ENCODE assay signal across 14 cellular contexts in the genomic region with DNA sequence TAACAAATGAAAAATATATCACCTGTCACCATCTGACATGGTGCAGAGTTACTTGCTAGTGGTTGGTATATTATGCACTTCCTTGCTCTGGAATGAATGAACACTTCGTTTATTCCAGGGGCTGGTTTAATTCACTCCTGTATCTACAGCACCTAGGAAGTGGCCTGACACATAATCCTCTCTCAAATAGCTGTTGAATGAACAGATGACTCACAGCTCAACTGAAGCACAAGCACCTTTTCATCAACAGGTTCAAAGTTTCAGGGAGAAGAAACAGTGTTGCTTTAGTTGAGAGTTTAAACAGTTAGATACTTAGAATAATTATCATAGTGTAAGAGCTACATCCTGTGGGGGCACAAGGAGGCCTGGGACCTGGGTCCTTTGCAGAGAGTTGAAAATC.
"Had no signal": no experiment of that assay in that cellular context is flagged by ENCODE, and none has a peak within 500 bp of the region (broad histone marks: within the 10 kb centered on the region; RNA-seq: fewer than 3 reads in every experiment).

No MANE protein-coding gene starts in this region.

- H3K27me3 Mint-ChIP-seq: activated naive CD8-positive, alpha-beta T cell treated with anti-CD3 and anti-CD28 coated beads, Interleukin-2, amount 10 ng/mL, durations not matched to agents 7 days and 5 days had no signal

- ATAC-seq: lower lobe of right lung had no signal

- FAIRE-seq: endothelial cell of umbilical vein had no signal

- H3K36me3 Mint-ChIP-seq: activated naive CD8-positive, alpha-beta T cell treated with anti-CD3 and anti-CD28 coated beads, Interleukin-2, amount 10 ng/mL, durations not matched to agents 7 days and 5 days had no signal

- DNase-seq: activated CD4-positive, alpha-beta T cell treated with anti-CD3 and anti-CD28 coated beads, Interleukin-2, amount 50 U/mL, for 1 hour; activated CD8-positive, alpha-beta memory T cell treated with anti-CD3 and anti-CD28 coated beads for 24 hours; activated naive CD8-positive, alpha-beta T cell treated with anti-CD3 and anti-CD28 coated beads, Interleukin-2, amount 10 ng/mL, durations not matched to agents 7 days and 5 days; brain microvascular endothelial cell; cortex of kidney; effector CD4-positive, alpha-beta T cell; foreskin fibroblast; lower lobe of right lung; midbrain; ovary; stimulated activated CD4-positive, alpha-beta T cell treated with anti-CD3 and anti-CD28 coated beads, Interleukin-4, amount 100 ng/mL, for 1 hour; stimulated activated naive CD4-positive, alpha-beta T cell; transverse colon had no signal

- H3K27ac Mint-ChIP-seq: activated naive CD8-positive, alpha-beta T cell treated with anti-CD3 and anti-CD28 coated beads, Interleukin-2, amount 10 ng/mL, durations not matched to agents 7 days and 5 days had no signal

- H3K27me3 ChIP-seq: brain microvascular endothelial cell, ovary, transverse colon had no signal

- H3K4me3 ChIP-seq: lower lobe of right lung, ovary, transverse colon had no signal

- H3K36me3 ChIP-seq: brain microvascular endothelial cell, lower lobe of right lung, ovary, transverse colon had no signal

- H3K4me1 Mint-ChIP-seq: activated naive CD8-positive, alpha-beta T cell treated with anti-CD3 and anti-CD28 coated beads, Interleukin-2, amount 10 ng/mL, durations not matched to agents 7 days and 5 days had no signal

- H3K4me3 Mint-ChIP-seq: activated naive CD8-positive, alpha-beta T cell treated with anti-CD3 and anti-CD28 coated beads, Interleukin-2, amount 10 ng/mL, durations not matched to agents 7 days and 5 days had no signal
